In genomic region chr3:183446838-183447205, GRCh38 we compare ENCODE assay signal across 8 cellular contexts. TPM values are rescaled to one million over a fixed set of nuclear protein-coding genes. Genes with fewer than 3 reads are reported as not detected.
DNase-seq lines count a peak whose midpoint lies in the region; ATAC-seq and TF ChIP-seq lines count a peak whose summit lies in the region.

No MANE protein-coding gene starts in this region.

- ATAC-seq in left ventricle myocardium superior (no peak), HG03095 (IDR thresholded peaks at IDR 0.05; ENCODE audit: unreplicated experiment) (no peak)

- TF ChIP-seq CTCF in right atrium auricular region (IDR thresholded peaks at IDR 0.05) (no peak), mammary epithelial cell (conservative IDR thresholded peaks at IDR 0.05 in 1 of 2, IDR thresholded peaks at IDR 0.05 in 1 of 2; ENCODE audit: extremely low read depth in 1 of 2, insufficient read depth in 1 of 2, low read depth in 1 of 2, low read length in 2 of 2) (no peak)

- H3K27ac ChIP-seq in right atrium auricular region, result peak overlapping the region; percentile 74 to 81
- H3K27ac ChIP-seq in mammary epithelial cell (ENCODE audit: insufficient read depth, low read depth, low read length), result peak overlapping the region; percentile 17

- dilution Hi-C loops in mammary epithelial cell (cut with HindIII; ENCODE audit: low sequenced_read_pairs), result no loop called here

- peak overlapping the region; percentile 88 for H3K4me2 ChIP-seq in mammary epithelial cell (ENCODE audit: insufficient read depth, low read depth, low read length)

- no TSS peak for BruUV-seq in mammary epithelial cell (replicated peaks; lab: Mats Ljungman, UMichigan)

- in situ Hi-C loops in mammary epithelial cell (cut with MboI; ENCODE audit: low sequenced_read_pairs in 2 of 2), result no loop called here

- WGBS in mammary epithelial cell (ENCODE audit: low coverage, missing lambda C conversion rate), result 100% methylated on average over 2 of the region's 2 CpGs

- H3K36me3 ChIP-seq in right atrium auricular region (no peaks in the 10 kb centered on the region), mammary epithelial cell (ENCODE audit: insufficient read depth, low read length) (no peaks in the 10 kb centered on the region)

- no peaks in the 10 kb centered on the region for H3K79me2 ChIP-seq in mammary epithelial cell (ENCODE audit: insufficient read depth, low read length)

- no peaks in the 10 kb centered on the region for H4K20me1 ChIP-seq in mammary epithelial cell (ENCODE audit: insufficient read depth, low read length)

- H3K4me1 ChIP-seq in right atrium auricular region (peaks cover 0 to 23% of the 10 kb centered on the region in 2 donors), mammary epithelial cell (ENCODE audit: insufficient read depth, low read length) (peaks cover 6% of the 10 kb centered on the region), mononuclear cell (ENCODE audit: insufficient read depth, low read length) (peaks cover 13% of the 10 kb centered on the region)

- H3K9ac ChIP-seq in mammary epithelial cell (ENCODE audit: insufficient read depth, low read length), result peak overlapping the region; percentile 62

- CTCF ChIA-PET in mammary epithelial cell (lab: Charles Lee; ENCODE audit: low non-redundant PET), result no interaction called here

- H3K4me3 ChIP-seq in right atrium auricular region, result peak overlapping the region; percentile 71 to 82
- peak overlapping the region; percentile 78 to 94 (median 87) for H3K4me3 ChIP-seq in mammary epithelial cell (replicated peaks in 1 of 3; ENCODE audit: insufficient read depth in 1 of 3, low read depth in 2 of 3, low read length in 3 of 3)
- H3K4me3 ChIP-seq in mononuclear cell (ENCODE audit: low read length), result peak overlapping the region; percentile 64

- no peaks in the 10 kb centered on the region for H3K27me3 ChIP-seq in right atrium auricular region
- no peaks in the 10 kb centered on the region for H3K27me3 ChIP-seq in mammary epithelial cell (ENCODE audit: insufficient read depth, low read length)
- H3K27me3 ChIP-seq in mononuclear cell (ENCODE audit: insufficient read depth, low read length), result no peaks in the 10 kb centered on the region

- H3K9me3 ChIP-seq in right atrium auricular region (peaks cover 0 to 10% of the 10 kb centered on the region in 2 donors), mammary epithelial cell (replicated peaks; ENCODE audit: insufficient read depth, low read length) (peaks cover 11% of the 10 kb centered on the region), mononuclear cell (ENCODE audit: low read depth, low read length) (peaks cover 18% of the 10 kb centered on the region)

- H2AFZ ChIP-seq in mammary epithelial cell (ENCODE audit: low read depth, low read length), result peak overlapping the region; percentile 99

- intact Hi-C loops in left ventricle myocardium superior (cut with micrococcal nuclease), result no loop called here
- intact Hi-C loops in mammary epithelial cell (cut with micrococcal nuclease), result loop anchor here (2.0 kb wide), 1 partner anchor 18 kb away; the partner anchor contains the start of gene MCF2L2

- DNase-seq in right atrium auricular region (ENCODE audit: low spot score) (no peak), left ventricle myocardium superior (no peak), mammary epithelial cell (no peak), anterior cingulate cortex (lab: John Stamatoyannopoulos, UW) (no peak), HT-29 (ENCODE audit: low spot score) (no peak)
- no peak for DNase-seq in effector CD4-positive, alpha-beta T cell

RNA-seq across cellular contexts. Expression of gene MCF2L2, which starts 18.4 kb away (rescaled TPM):
- total RNA-seq in right atrium auricular region (under 1 TPM in 1 of 2 donors, not detected in 1; 0.08 TPM), left ventricle myocardium superior (0.25 TPM), mammary epithelial cell (1 to 10 TPM; 2.0 to 2.7 TPM), mononuclear cell (2.9 TPM)
- 0.26 TPM for polyA plus RNA-seq in mammary epithelial cell
- polyA minus RNA-seq in mammary epithelial cell, result not detected
- 0.05 TPM in 1 of 2 replicates, not detected in the other for total RNA-seq in HT-29 (2014; rRNA removed; shearing (Covaris generic))
